In the genomic region with DNA sequence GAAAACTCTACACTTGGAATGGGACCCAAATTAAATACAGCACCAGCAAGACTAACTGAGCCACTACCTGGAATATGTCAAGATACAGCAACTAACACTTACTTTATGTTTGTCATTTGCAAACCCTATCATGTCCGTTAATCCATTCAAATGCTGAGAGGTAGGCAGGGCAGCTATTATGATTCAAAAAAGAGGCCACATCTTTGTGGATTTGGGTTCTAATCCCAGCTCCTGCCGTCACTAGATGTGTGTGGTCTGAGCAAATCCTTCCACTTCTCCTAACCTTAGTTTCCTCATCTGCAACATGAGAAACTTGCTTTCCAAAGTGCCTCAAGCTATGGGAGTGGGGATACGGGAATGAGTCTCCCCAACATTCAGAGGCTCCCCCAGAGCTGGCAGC, we compare ENCODE assay signal across 1 cellular context.
TF ChIP-seq lines count a peak whose summit lies in the region.

No MANE protein-coding gene starts in this region.

TF ChIP-seq in endothelial cell of umbilical vein, 7 proteins besides CTCF, POLR2A, EP300 and RAD21:
- TF ChIP-seq FOS (IDR thresholded peaks at IDR 0.05; ENCODE audit: borderline replicate concordance, insufficient read depth, low read length), result no peak
- no peak for TF ChIP-seq GATA2 (IDR thresholded peaks at IDR 0.05; ENCODE audit: insufficient read depth, insufficient read length, low read depth, low read length)
- TF ChIP-seq, protein P1, sequence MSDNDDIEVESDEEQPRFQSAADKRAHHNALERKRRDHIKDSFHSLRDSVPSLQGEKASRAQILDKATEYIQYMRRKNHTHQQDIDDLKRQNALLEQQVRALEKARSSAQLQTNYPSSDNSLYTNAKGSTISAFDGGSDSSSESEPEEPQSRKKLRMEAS (IDR thresholded peaks at IDR 0.05; ENCODE audit: insufficient read depth, insufficient read length), result no peak
TF ChIP-seq in endothelial cell of umbilical vein: peak in this region for 0.
